In the genomic region with DNA sequence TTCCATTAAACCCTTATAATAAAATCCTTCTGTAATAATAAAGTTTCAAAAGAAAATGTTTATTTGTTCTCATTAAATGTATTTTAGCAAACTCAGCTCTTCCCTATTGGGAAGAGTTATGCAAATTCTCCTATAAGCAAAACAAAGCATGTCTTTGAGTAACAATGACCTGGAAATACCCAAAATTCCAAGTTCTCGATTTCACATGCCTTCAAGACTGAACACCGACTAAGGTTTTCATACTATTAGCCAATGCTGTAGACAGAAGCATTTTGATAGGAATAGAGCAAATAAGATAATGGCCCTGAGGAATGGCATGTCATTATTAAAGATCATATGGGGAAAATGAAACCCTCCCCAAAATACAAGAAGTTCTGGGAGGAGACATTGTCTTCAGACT, we compare ENCODE assay signal across 27 cellular contexts. TPM values are rescaled to one million over a fixed set of nuclear protein-coding genes. Genes with fewer than 3 reads are reported as not detected.
"Had no signal": no experiment of that assay in that cellular context is flagged by ENCODE, and none has a peak within 500 bp of the region (broad histone marks: within the 10 kb centered on the region; RNA-seq: fewer than 3 reads in every experiment).

No MANE protein-coding gene starts in this region.

- H3K27me3 ChIP-seq: brain microvascular endothelial cell, Peyer's patch, SJCRH30 had no signal

- H3K9me3 ChIP-seq: Peyer's patch, SJCRH30, SK-N-SH had no signal

- H3K9ac ChIP-seq: SK-N-SH had no signal

- H3K4me1 ChIP-seq: Peyer's patch, SJCRH30 had no signal

- H3K4me3 ChIP-seq: cardiac muscle cell, Peyer's patch, SJCRH30 had no signal

- DNase-seq: activated CD4-positive, alpha-beta T cell treated with anti-CD3 and anti-CD28 coated beads, Interleukin-2, amount 10 ng/mL, durations not matched to agents 24 days and 14 days; activated CD4-positive, alpha-beta T cell treated with anti-CD3 and anti-CD28 coated beads, Interleukin-2, amount 50 U/mL, for 48 hours; activated CD4-positive, CD25-positive, alpha-beta regulatory T cell treated with anti-CD3 and anti-CD28 coated beads, Interleukin-2, amount 50 U/mL, for 72 hours; activated CD8-positive, alpha-beta memory T cell treated with anti-CD3 and anti-CD28 coated beads, Interleukin-2, amount 10 ng/mL, durations not matched to agents 7 days and 5 days; activated effector memory CD4-positive, alpha-beta T cell treated with anti-CD3 and anti-CD28 coated beads, Interleukin-2, amount 50 U/mL, for 16 hours; activated naive CD4-positive, alpha-beta T cell treated with anti-CD3 and anti-CD28 coated beads for 36 hours; activated naive CD8-positive, alpha-beta T cell treated with anti-CD3 and anti-CD28 coated beads for 36 hours; activated T-cell treated with anti-CD3 and anti-CD28 coated beads, Interleukin-2, amount 50 U/mL, for 24 hours; brain microvascular endothelial cell; Kasumi-1; NCI-H1105 treated with DMSO at 0.1 percent for 48 hours; NCI-H1436 treated with DMSO at 0.1 percent for 48 hours; NCI-H187; NCI-H2081; NCI-H510A treated with DMSO at 0.1 percent for 48 hours; NCI-H69; NK-92 treated with Interleukin-12 subunit alpha and Interleukin-12 subunit beta, amount 100 ng/mL, for 24 hours; Peyer's patch; Right ventricle myocardium superior; SJCRH30; SK-N-SH; T-helper 1 cell had no signal

- H3K27ac ChIP-seq: brain microvascular endothelial cell, cardiac muscle cell, Peyer's patch, RWPE1, SJCRH30 had no signal

- H3K4me1 Mint-ChIP-seq: activated CD4-positive, alpha-beta T cell treated with anti-CD3 and anti-CD28 coated beads, Interleukin-2, amount 10 ng/mL, durations not matched to agents 24 days and 14 days; activated CD8-positive, alpha-beta memory T cell treated with anti-CD3 and anti-CD28 coated beads, Interleukin-2, amount 10 ng/mL, durations not matched to agents 7 days and 5 days; activated naive CD8-positive, alpha-beta T cell treated with anti-CD3 and anti-CD28 coated beads for 36 hours had no signal

- H3K4me3 Mint-ChIP-seq: activated CD4-positive, alpha-beta T cell treated with anti-CD3 and anti-CD28 coated beads, Interleukin-2, amount 10 ng/mL, durations not matched to agents 24 days and 14 days; activated CD8-positive, alpha-beta memory T cell treated with anti-CD3 and anti-CD28 coated beads, Interleukin-2, amount 10 ng/mL, durations not matched to agents 7 days and 5 days; activated naive CD4-positive, alpha-beta T cell treated with anti-CD3 and anti-CD28 coated beads for 36 hours; activated naive CD8-positive, alpha-beta T cell treated with anti-CD3 and anti-CD28 coated beads for 36 hours; activated T-cell treated with anti-CD3 and anti-CD28 coated beads, Interleukin-2, amount 50 U/mL, for 24 hours; activated T-helper 1 cell treated with anti-CD3 and anti-CD28 coated beads, Interleukin-12 subunit alpha, Interleukin-12 subunit beta, Interleukin-2, Interleukin-4 antibody, amounts not matched to agents 30 ng/mL and 10 ng/mL and 1 ng/mL, durations not matched to agents 14 hours and 24 hours and 36 hours; T-helper 2 cell treated with Interferon-gamma antibody and Interleukin-4, amounts not matched to agents 5 μg/mL and 100 μg/mL, for 36 hours had no signal

- ATAC-seq: activated CD8-positive, alpha-beta memory T cell treated with anti-CD3 and anti-CD28 coated beads, Interleukin-2, amount 10 ng/mL, durations not matched to agents 7 days and 5 days had no signal

- H3K9me3 Mint-ChIP-seq: activated CD4-positive, alpha-beta T cell treated with anti-CD3 and anti-CD28 coated beads, Interleukin-2, amount 10 ng/mL, durations not matched to agents 24 days and 14 days; activated naive CD4-positive, alpha-beta T cell treated with anti-CD3 and anti-CD28 coated beads for 36 hours; activated naive CD8-positive, alpha-beta T cell treated with anti-CD3 and anti-CD28 coated beads for 36 hours; activated T-cell treated with anti-CD3 and anti-CD28 coated beads, Interleukin-2, amount 50 U/mL, for 24 hours; activated T-helper 1 cell treated with anti-CD3 and anti-CD28 coated beads, Interleukin-12 subunit alpha, Interleukin-12 subunit beta, Interleukin-2, Interleukin-4 antibody, amounts not matched to agents 30 ng/mL and 10 ng/mL and 1 ng/mL, durations not matched to agents 14 hours and 24 hours and 36 hours; T-helper 2 cell treated with Interferon-gamma antibody and Interleukin-4, amounts not matched to agents 5 μg/mL and 100 μg/mL, for 36 hours had no signal

- H3K36me3 Mint-ChIP-seq: activated CD8-positive, alpha-beta memory T cell treated with anti-CD3 and anti-CD28 coated beads, Interleukin-2, amount 10 ng/mL, durations not matched to agents 7 days and 5 days; activated naive CD8-positive, alpha-beta T cell treated with anti-CD3 and anti-CD28 coated beads for 36 hours had no signal

- H3K4me2 ChIP-seq: SK-N-SH had no signal

- H3K36me3 ChIP-seq: brain microvascular endothelial cell, cardiac muscle cell, Peyer's patch, SJCRH30 had no signal

- H3K27ac Mint-ChIP-seq: activated CD4-positive, alpha-beta T cell treated with anti-CD3 and anti-CD28 coated beads, Interleukin-2, amount 10 ng/mL, durations not matched to agents 24 days and 14 days; activated CD8-positive, alpha-beta memory T cell treated with anti-CD3 and anti-CD28 coated beads, Interleukin-2, amount 10 ng/mL, durations not matched to agents 7 days and 5 days; activated naive CD4-positive, alpha-beta T cell treated with anti-CD3 and anti-CD28 coated beads for 36 hours; activated naive CD8-positive, alpha-beta T cell treated with anti-CD3 and anti-CD28 coated beads for 36 hours; activated T-cell treated with anti-CD3 and anti-CD28 coated beads, Interleukin-2, amount 50 U/mL, for 24 hours; activated T-helper 1 cell treated with anti-CD3 and anti-CD28 coated beads, Interleukin-12 subunit alpha, Interleukin-12 subunit beta, Interleukin-2, Interleukin-4 antibody, amounts not matched to agents 30 ng/mL and 10 ng/mL and 1 ng/mL, durations not matched to agents 14 hours and 24 hours and 36 hours; T-helper 2 cell treated with Interferon-gamma antibody and Interleukin-4, amounts not matched to agents 5 μg/mL and 100 μg/mL, for 36 hours had no signal

RNA-seq across cellular contexts. Expression of a gene that starts 3.8 kb away (rescaled TPM):
- total RNA-seq: activated CD4-positive, alpha-beta T cell treated with anti-CD3 and anti-CD28 coated beads, Interleukin-2, amount 10 ng/mL, durations not matched to agents 24 days and 14 days; activated CD8-positive, alpha-beta memory T cell treated with anti-CD3 and anti-CD28 coated beads, Interleukin-2, amount 10 ng/mL, durations not matched to agents 7 days and 5 days; activated naive CD8-positive, alpha-beta T cell treated with anti-CD3 and anti-CD28 coated beads for 36 hours; activated T-helper 1 cell treated with anti-CD3 and anti-CD28 coated beads, Interleukin-12 subunit alpha, Interleukin-12 subunit beta, Interleukin-2, Interleukin-4 antibody, amounts not matched to agents 30 ng/mL and 10 ng/mL and 1 ng/mL, durations not matched to agents 14 hours and 24 hours and 36 hours; cardiac muscle cell; Peyer's patch; Right ventricle myocardium superior; SJCRH30 had no signal
- polyA plus RNA-seq: adipose tissue, cardiac muscle cell, SK-N-SH had no signal

RNA-seq across cellular contexts. Expression of a gene that starts 54.3 kb away (rescaled TPM):
- total RNA-seq: activated CD4-positive, alpha-beta T cell treated with anti-CD3 and anti-CD28 coated beads, Interleukin-2, amount 10 ng/mL, durations not matched to agents 24 days and 14 days; activated CD8-positive, alpha-beta memory T cell treated with anti-CD3 and anti-CD28 coated beads, Interleukin-2, amount 10 ng/mL, durations not matched to agents 7 days and 5 days; activated naive CD8-positive, alpha-beta T cell treated with anti-CD3 and anti-CD28 coated beads for 36 hours; activated T-helper 1 cell treated with anti-CD3 and anti-CD28 coated beads, Interleukin-12 subunit alpha, Interleukin-12 subunit beta, Interleukin-2, Interleukin-4 antibody, amounts not matched to agents 30 ng/mL and 10 ng/mL and 1 ng/mL, durations not matched to agents 14 hours and 24 hours and 36 hours; cardiac muscle cell; Peyer's patch; Right ventricle myocardium superior; SJCRH30 had no signal
- polyA plus RNA-seq: adipose tissue, cardiac muscle cell, SK-N-SH had no signal
